In the genomic region with DNA sequence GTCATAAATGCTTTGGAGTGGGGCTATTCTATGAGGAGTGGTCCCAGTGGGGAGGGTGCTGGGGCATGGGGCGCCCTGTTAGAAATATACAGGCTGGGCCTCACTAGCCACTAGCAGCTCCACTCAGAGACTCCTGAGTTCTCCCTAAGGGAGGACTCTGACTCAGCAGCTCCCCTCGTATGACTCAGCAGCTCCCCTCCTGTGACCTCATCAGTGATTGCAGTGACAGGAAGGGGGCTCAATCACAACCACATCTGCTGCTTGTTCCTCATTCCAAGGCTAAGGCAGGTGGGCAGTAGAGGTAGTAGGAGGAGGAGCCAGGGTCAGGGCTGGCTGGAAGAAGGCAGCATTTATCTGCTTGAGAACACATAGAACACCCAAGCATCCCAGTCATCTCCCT, we compare ENCODE assay signal across 8 cellular contexts. TPM values are rescaled to one million over a fixed set of nuclear protein-coding genes. Genes with fewer than 3 reads are reported as not detected.
DNase-seq lines count a peak whose midpoint lies in the region; ATAC-seq and TF ChIP-seq lines count a peak whose summit lies in the region.

No MANE protein-coding gene starts in this region.

- no peak overlapping the region for H3K27ac Mint-ChIP-seq in glutamatergic neuron (ENCODE audit: unreplicated experiment)

- H3K4me3 Mint-ChIP-seq in glutamatergic neuron (ENCODE audit: unreplicated experiment) = no peak overlapping the region

- H3K4me1 Mint-ChIP-seq in glutamatergic neuron (ENCODE audit: low read depth, unreplicated experiment) = peaks cover 4% of the 10 kb centered on the region

- no peak for TF ChIP-seq CTCF in choroid plexus epithelial cell (conservative IDR thresholded peaks at IDR 0.05; ENCODE audit: low read depth, low read length)
- TF ChIP-seq CTCF in glutamatergic neuron (IDR thresholded peaks at IDR 0.05; ENCODE audit: partially characterized antibody, unreplicated experiment) = no peak

- H3K27me3 Mint-ChIP-seq in glutamatergic neuron (ENCODE audit: unreplicated experiment) = peaks cover under 1% of the 10 kb centered on the region

- no peak overlapping the region for H3K4me3 ChIP-seq in choroid plexus epithelial cell (ENCODE audit: low read depth, low read length)

- peaks cover 28% of the 10 kb centered on the region for H3K36me3 Mint-ChIP-seq in glutamatergic neuron (ENCODE audit: unreplicated experiment)

- ATAC-seq in HG02840 (IDR thresholded peaks at IDR 0.05; ENCODE audit: low FRiP score, unreplicated experiment) = peak; percentile 61

- H3K9me3 Mint-ChIP-seq in glutamatergic neuron (ENCODE audit: unreplicated experiment) = peaks cover 3% of the 10 kb centered on the region

- DNase-seq in GM04504 (ENCODE audit: low read depth) (peak; percentile 39), RPMI8226 (peak; percentile 38), choroid plexus epithelial cell (ENCODE audit: low read depth) (peak; percentile 66), glutamatergic neuron (no peak), NCI-H524 (lab: John Stamatoyannopoulos, UW) (no peak), DMS153 (lab: John Stamatoyannopoulos, UW) (no peak)
- peak; percentile 18 for DNase-seq in stimulated activated CD4-positive, alpha-beta T cell treated with anti-CD3 and anti-CD28 coated beads, Interleukin-4, amount 100 ng/mL, for 24 hours

RNA-seq across cellular contexts. Expression of gene RASSF2, which starts 28.0 kb away (rescaled TPM):
- 62.8 TPM for total RNA-seq in glutamatergic neuron (ENCODE audit: unreplicated experiment)

Comparison
In these comparisons a context has a peak if more than half of its experiments do, and no peak if none do; other contexts are left out.
1. DNase-seq: peak in GM04504 (single experiment), RPMI8226 (single experiment), choroid plexus epithelial cell (single experiment) and stimulated activated CD4-positive, alpha-beta T cell treated with anti-CD3 and anti-CD28 coated beads, Interleukin-4, amount 100 ng/mL, for 24 hours (single experiment); none in glutamatergic neuron (single experiment), NCI-H524 (0 of 2) and DMS153 (single experiment).